In the genomic region with DNA sequence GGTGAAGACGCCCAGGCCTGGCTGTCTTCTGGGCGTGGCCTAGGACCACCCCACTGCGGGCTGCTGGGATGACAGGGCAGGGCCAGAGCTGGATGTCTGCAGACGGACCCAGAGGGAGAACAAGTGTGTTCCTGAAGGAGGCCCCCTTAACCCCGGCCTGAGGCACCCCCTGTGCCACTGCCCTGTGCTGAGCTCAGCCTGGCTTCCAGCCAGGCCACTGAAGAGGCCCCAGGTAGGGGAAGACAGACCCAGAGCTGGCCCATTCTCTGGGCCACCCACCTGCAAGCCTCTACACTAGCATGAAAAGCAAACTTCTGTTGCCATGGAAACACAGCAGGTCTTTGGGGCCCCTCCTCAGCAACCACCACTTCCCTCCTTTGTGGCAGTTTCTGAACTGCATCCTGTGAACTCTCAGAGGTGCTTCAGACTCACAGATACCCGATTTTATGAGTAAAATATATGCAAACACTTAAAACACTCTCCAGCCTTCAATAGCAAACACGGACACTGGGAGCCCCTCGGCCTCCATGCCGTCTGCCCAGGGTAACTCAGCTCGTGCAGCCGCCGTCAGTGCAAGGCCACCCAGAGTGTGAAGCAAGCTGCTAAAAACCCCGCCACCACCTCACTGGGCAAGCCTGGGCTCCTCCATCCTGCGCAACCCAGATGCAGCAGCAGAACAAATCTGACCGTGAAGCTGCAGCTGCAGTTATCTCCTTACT, we compare ENCODE assay signal across 8 cellular contexts. TPM values are rescaled to one million over a fixed set of nuclear protein-coding genes. Genes with fewer than 3 reads are reported as not detected.
DNase-seq lines count a peak whose midpoint lies in the region; ATAC-seq and TF ChIP-seq lines count a peak whose summit lies in the region.

No MANE protein-coding gene starts in this region.

- no peaks in the 10 kb centered on the region for H3K27me3 Mint-ChIP-seq in CD8-positive, alpha-beta T cell (ENCODE audit: low read depth)
- no peaks in the 10 kb centered on the region for H3K27me3 Mint-ChIP-seq in T-helper 2 cell treated with Interferon-gamma antibody and Interleukin-4, amounts not matched to agents 5 μg/mL and 100 μg/mL, for 36 hours (ENCODE audit: low read depth)
- no peaks in the 10 kb centered on the region for H3K27me3 Mint-ChIP-seq in central memory CD8-positive, alpha-beta T cell

- peaks cover 2% of the 10 kb centered on the region for H3K36me3 Mint-ChIP-seq in CD8-positive, alpha-beta T cell
- H3K36me3 Mint-ChIP-seq in T-helper 2 cell treated with Interferon-gamma antibody and Interleukin-4, amounts not matched to agents 5 μg/mL and 100 μg/mL, for 36 hours (ENCODE audit: low read depth) = peaks cover 13% of the 10 kb centered on the region
- H3K36me3 Mint-ChIP-seq in central memory CD8-positive, alpha-beta T cell (ENCODE audit: insufficient read depth) = peaks cover 20% of the 10 kb centered on the region

- H3K36me3 ChIP-seq in CD8-positive, alpha-beta T cell (ENCODE audit: insufficient read depth, low read length) = no peaks in the 10 kb centered on the region

- CTCF ChIA-PET in CD8-positive, alpha-beta T cell (lab: Charles Lee) = interaction anchor here (0.6 to 8.4 kb wide), 11 partner anchors 9 to 92 kb away, joined by 3 to 66 read pairs (median 3); no protein-coding TSS in a partner anchor

- peaks cover 79% of the 10 kb centered on the region for H3K4me1 ChIP-seq in CD8-positive, alpha-beta T cell (ENCODE audit: insufficient read depth, low read length)

- peak; percentile 72 for ATAC-seq in CD8-positive, alpha-beta T cell
- peak; percentile 79 for ATAC-seq in GM19463 (IDR thresholded peaks at IDR 0.05; ENCODE audit: unreplicated experiment)
- ATAC-seq in HG03521 (IDR thresholded peaks at IDR 0.05; ENCODE audit: unreplicated experiment) = peak; percentile 91
- peak; percentile 86 for ATAC-seq in central memory CD8-positive, alpha-beta T cell (replicated peaks; ENCODE audit: extremely low read depth, poor library complexity, severe bottlenecking)

- peak overlapping the region; percentile 90 for H3K27ac ChIP-seq in CD8-positive, alpha-beta T cell (ENCODE audit: low read depth, low read length)

- no peak overlapping the region for H3K27ac Mint-ChIP-seq in CD8-positive, alpha-beta T cell
- H3K27ac Mint-ChIP-seq in T-helper 2 cell treated with Interferon-gamma antibody and Interleukin-4, amounts not matched to agents 5 μg/mL and 100 μg/mL, for 36 hours = no peak overlapping the region
- no peak overlapping the region for H3K27ac Mint-ChIP-seq in central memory CD8-positive, alpha-beta T cell (ENCODE audit: low read depth)

- H3K27me3 ChIP-seq in CD8-positive, alpha-beta T cell (ENCODE audit: insufficient read depth, low read length) = no peaks in the 10 kb centered on the region

- POLR2A ChIA-PET in CD8-positive, alpha-beta T cell (lab: Charles Lee) = interaction anchor here (0.6 to 2.2 kb wide), 13 partner anchors 22 to 88 kb away, joined by 3 to 9 read pairs (median 4); no protein-coding TSS in a partner anchor

- H3K4me1 Mint-ChIP-seq in CD8-positive, alpha-beta T cell (ENCODE audit: low read depth) = peaks cover 38% of the 10 kb centered on the region
- peaks cover 39% of the 10 kb centered on the region for H3K4me1 Mint-ChIP-seq in T-helper 2 cell treated with Interferon-gamma antibody and Interleukin-4, amounts not matched to agents 5 μg/mL and 100 μg/mL, for 36 hours (ENCODE audit: low read depth)
- H3K4me1 Mint-ChIP-seq in central memory CD8-positive, alpha-beta T cell = peaks cover 23% of the 10 kb centered on the region

- peak overlapping the region; percentile 81 for H3K4me3 Mint-ChIP-seq in CD8-positive, alpha-beta T cell
- H3K4me3 Mint-ChIP-seq in T-helper 2 cell treated with Interferon-gamma antibody and Interleukin-4, amounts not matched to agents 5 μg/mL and 100 μg/mL, for 36 hours = no peak overlapping the region
- no peak overlapping the region for H3K4me3 Mint-ChIP-seq in central memory CD8-positive, alpha-beta T cell

- no peak for TF ChIP-seq CTCF in CD8-positive, alpha-beta T cell (IDR thresholded peaks at IDR 0.05)

- peak overlapping the region; percentile 34 for H3K4me3 ChIP-seq in CD8-positive, alpha-beta T cell (ENCODE audit: low read depth, low read length)

- intact Hi-C loops in CD8-positive, alpha-beta T cell (cut with DNase I, micrococcal nuclease) = loop anchor here in 1 of 2 experiments (1.0 kb wide), 2 partner anchors 8 to 46 kb away; no protein-coding TSS in a partner anchor

- H3K9me3 Mint-ChIP-seq in CD8-positive, alpha-beta T cell = no peaks in the 10 kb centered on the region
- H3K9me3 Mint-ChIP-seq in T-helper 2 cell treated with Interferon-gamma antibody and Interleukin-4, amounts not matched to agents 5 μg/mL and 100 μg/mL, for 36 hours = peaks cover 3% of the 10 kb centered on the region
- H3K9me3 Mint-ChIP-seq in central memory CD8-positive, alpha-beta T cell = peaks cover 5% of the 10 kb centered on the region

- peak; percentile 57 to 88 (median 76) for DNase-seq in CD8-positive, alpha-beta T cell
- peak; percentile 71 for DNase-seq in T-helper 2 cell treated with Interferon-gamma antibody and Interleukin-4, amounts not matched to agents 5 μg/mL and 100 μg/mL, for 36 hours (ENCODE audit: low spot score)
- peak; percentile 57 to 85 for DNase-seq in central memory CD8-positive, alpha-beta T cell (ENCODE audit: low spot score in 2 of 2)
- DNase-seq in stimulated activated CD4-positive, alpha-beta T cell treated with anti-CD3 and anti-CD28 coated beads, Interleukin-1b, Interleukin-23, amount 100 ng/mL, for 48 hours = peak; percentile 74
- no peak for DNase-seq in Ammon's horn (ENCODE audit: low spot score)
- DNase-seq in mucosa of gallbladder (ENCODE audit: low spot score) = no peak

- no peaks in the 10 kb centered on the region for H3K9me3 ChIP-seq in CD8-positive, alpha-beta T cell (ENCODE audit: low read length)

RNA-seq across cellular contexts. Expression of a gene that starts 42.5 kb away (rescaled TPM):
- total RNA-seq in CD8-positive, alpha-beta T cell = 10 to 100 TPM; 34.7 to 35.0 TPM
- 56.3 TPM for total RNA-seq in mucosa of gallbladder

Comparison
In these comparisons a context has a peak if more than half of its experiments do, and no peak if none do; other contexts are left out.
1. DNase-seq: peak in CD8-positive, alpha-beta T cell (7 of 7), T-helper 2 cell treated with Interferon-gamma antibody and Interleukin-4, amounts not matched to agents 5 μg/mL and 100 μg/mL, for 36 hours (single experiment), central memory CD8-positive, alpha-beta T cell (2 of 2) and stimulated activated CD4-positive, alpha-beta T cell treated with anti-CD3 and anti-CD28 coated beads, Interleukin-1b, Interleukin-23, amount 100 ng/mL, for 48 hours (single experiment); none in Ammon's horn (single experiment) and mucosa of gallbladder (single experiment).
2. Peak in every context shown above with its lines, with median percentiles within 50 percentile points of each other: ATAC-seq.